ENCODE assay signal across 8 cellular contexts in the genomic region with DNA sequence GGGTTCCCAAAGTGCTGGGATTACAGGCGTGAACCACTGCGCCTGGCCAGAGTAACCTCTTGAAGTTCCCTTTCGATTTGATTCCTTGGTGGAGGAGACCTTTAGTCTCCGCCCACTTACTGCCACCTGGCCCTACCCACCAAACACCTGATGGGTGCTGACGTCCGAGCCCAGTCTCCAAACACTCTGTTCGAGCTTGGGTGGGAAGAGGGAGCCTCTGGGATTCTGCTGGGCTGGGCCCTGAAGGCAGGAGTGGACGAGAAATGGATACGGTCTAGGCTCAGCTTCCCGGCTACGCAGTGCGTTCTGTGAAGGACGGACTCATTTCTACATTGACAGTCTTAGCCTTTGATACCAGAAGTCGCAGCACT. TPM values are rescaled to one million over a fixed set of nuclear protein-coding genes. Genes with fewer than 3 reads are reported as not detected.
A peak's percentile ranks its signal among the peaks of the same experiment; 100 is the strongest.
DNase-seq lines count a peak whose midpoint lies in the region; TF ChIP-seq lines count a peak whose summit lies in the region.

No MANE protein-coding gene starts in this region.

- H2AFZ ChIP-seq in fibroblast of lung (ENCODE audit: low read length), result peak overlapping the region; percentile 54

- no peak for TF ChIP-seq CTCF in fibroblast of lung (conservative IDR thresholded peaks at IDR 0.05 in 1 of 2, IDR thresholded peaks at IDR 0.05 in 1 of 2; ENCODE audit: low read depth in 1 of 2, low read length in 2 of 2)
- no peak for TF ChIP-seq CTCF in nephron (IDR thresholded peaks at IDR 0.05; ENCODE audit: unreplicated experiment in 3 of 3)

- H4K20me1 ChIP-seq in fibroblast of lung (ENCODE audit: control insufficient read depth, extremely low read depth, insufficient read depth, low read length), result no peaks in the 10 kb centered on the region

- peaks cover 48% of the 10 kb centered on the region for H3K79me2 ChIP-seq in fibroblast of lung (ENCODE audit: control insufficient read depth, insufficient read depth, low read length)

- peak overlapping the region; percentile 11 for H3K27ac Mint-ChIP-seq in activated CD4-positive, alpha-beta T cell treated with anti-CD3 and anti-CD28 coated beads, Interleukin-2, amount 10 ng/mL, durations not matched to agents 7 days and 5 days
- H3K27ac Mint-ChIP-seq in nephron, result peak overlapping the region; percentile 95 to 100 (median 99)

- peak; percentile 61 for DNase-seq in COLO668 (lab: John Stamatoyannopoulos, UW; ENCODE audit: unreplicated experiment)
- peak; percentile 57 for DNase-seq in NCI-H1105 (lab: John Stamatoyannopoulos, UW)
- DNase-seq in activated CD4-positive, alpha-beta T cell treated with anti-CD3 and anti-CD28 coated beads, Interleukin-2, amount 10 ng/mL, durations not matched to agents 7 days and 5 days, result no peak
- peak in 1 of 2 donors; percentile 32 for DNase-seq in fibroblast of lung (ENCODE audit: low read depth in 2 of 2)
- DNase-seq in MV-4-11 (lab: John Stamatoyannopoulos, UW), result no peak
- no peak for DNase-seq in activated CD4-positive, CD25-positive, alpha-beta regulatory T cell treated with anti-CD3 and anti-CD28 coated beads, Interleukin-2, amount 50 U/mL, for 72 hours
- no peak for DNase-seq in GDM1 (lab: John Stamatoyannopoulos, UW)

- peak overlapping the region; percentile 98 for H3K4me2 ChIP-seq in fibroblast of lung (ENCODE audit: extremely low read depth, insufficient read depth, low read length)

- no peaks in the 10 kb centered on the region for H3K9me3 Mint-ChIP-seq in activated CD4-positive, alpha-beta T cell treated with anti-CD3 and anti-CD28 coated beads, Interleukin-2, amount 10 ng/mL, durations not matched to agents 7 days and 5 days
- H3K9me3 Mint-ChIP-seq in nephron, result no peaks in the 10 kb centered on the region

- peaks cover 2% of the 10 kb centered on the region for H3K36me3 ChIP-seq in fibroblast of lung (ENCODE audit: control insufficient read depth, insufficient read depth, low read length)

- H3K4me1 ChIP-seq in fibroblast of lung (ENCODE audit: control insufficient read depth, extremely low read depth, insufficient read depth, low read length), result peaks cover 48% of the 10 kb centered on the region

- POLR2A ChIA-PET in activated CD4-positive, alpha-beta T cell treated with anti-CD3 and anti-CD28 coated beads, Interleukin-2, amount 10 ng/mL, durations not matched to agents 7 days and 5 days (lab: Charles Lee), result no interaction called here

- H3K4me3 ChIP-seq in fibroblast of lung (replicated peaks in 1 of 4; ENCODE audit: control extremely low read depth in 1 of 4, insufficient read depth in 1 of 4, low read depth in 3 of 4, low read length in 4 of 4), result peak overlapping the region; percentile 78 to 87 (median 84)

- peaks cover 41% of the 10 kb centered on the region for H3K4me1 Mint-ChIP-seq in activated CD4-positive, alpha-beta T cell treated with anti-CD3 and anti-CD28 coated beads, Interleukin-2, amount 10 ng/mL, durations not matched to agents 7 days and 5 days
- H3K4me1 Mint-ChIP-seq in nephron, result peaks cover 75% of the 10 kb centered on the region

- peak overlapping the region; percentile 59 for H3K27ac ChIP-seq in fibroblast of lung (ENCODE audit: insufficient read depth, low read length)

- H3K9ac ChIP-seq in fibroblast of lung (ENCODE audit: insufficient read depth, low read length), result peak overlapping the region; percentile 20

- no peaks in the 10 kb centered on the region for H3K36me3 Mint-ChIP-seq in activated CD4-positive, alpha-beta T cell treated with anti-CD3 and anti-CD28 coated beads, Interleukin-2, amount 10 ng/mL, durations not matched to agents 7 days and 5 days (ENCODE audit: low read depth)
- H3K36me3 Mint-ChIP-seq in nephron (ENCODE audit: low read depth), result no peaks in the 10 kb centered on the region

- no peaks in the 10 kb centered on the region for H3K9me3 ChIP-seq in fibroblast of lung (ENCODE audit: control insufficient read depth, insufficient read depth, low read depth, low read length)

- CTCF ChIA-PET in activated CD4-positive, alpha-beta T cell treated with anti-CD3 and anti-CD28 coated beads, Interleukin-2, amount 10 ng/mL, durations not matched to agents 7 days and 5 days (lab: Charles Lee), result interaction anchor here (0.9 to 2.8 kb wide), 4 partner anchors 25 to 58 kb away, joined by 3 to 8 read pairs (median 4); no protein-coding TSS in a partner anchor

- peaks cover 11% of the 10 kb centered on the region for H3K27me3 Mint-ChIP-seq in activated CD4-positive, alpha-beta T cell treated with anti-CD3 and anti-CD28 coated beads, Interleukin-2, amount 10 ng/mL, durations not matched to agents 7 days and 5 days
- H3K27me3 Mint-ChIP-seq in nephron (ENCODE audit: low read depth), result peaks cover 13% of the 10 kb centered on the region

- H3K27me3 ChIP-seq in fibroblast of lung (ENCODE audit: control insufficient read depth, insufficient read depth, low read length), result no peaks in the 10 kb centered on the region

- H3K4me3 Mint-ChIP-seq in activated CD4-positive, alpha-beta T cell treated with anti-CD3 and anti-CD28 coated beads, Interleukin-2, amount 10 ng/mL, durations not matched to agents 7 days and 5 days, result peak overlapping the region; percentile 84
- peak overlapping the region; percentile 85 to 94 (median 93) for H3K4me3 Mint-ChIP-seq in nephron

RNA-seq across cellular contexts. Expression of gene ITGA3, which starts 0.9 kb away (rescaled TPM):
- total RNA-seq in activated CD4-positive, alpha-beta T cell treated with anti-CD3 and anti-CD28 coated beads, Interleukin-2, amount 10 ng/mL, durations not matched to agents 7 days and 5 days, result 1 to 10 TPM; 5.8 to 7.9 TPM
- total RNA-seq in fibroblast of lung, result 89.1 and 269 TPM in 2 replicates
- 67.3 and 76.6 TPM in 2 replicates for polyA plus RNA-seq in fibroblast of lung
- polyA plus RNA-seq in fibroblast of lung (2012), result 120 and 129 TPM in 2 replicates
- polyA minus RNA-seq in fibroblast of lung (ENCODE audit: low replicate concordance), result 307 and 449 TPM in 2 replicates

RNA-seq across cellular contexts. Expression of gene PDK2, which starts 40.1 kb away (rescaled TPM):
- 10 to 100 TPM; 29.4 to 31.3 TPM for total RNA-seq in activated CD4-positive, alpha-beta T cell treated with anti-CD3 and anti-CD28 coated beads, Interleukin-2, amount 10 ng/mL, durations not matched to agents 7 days and 5 days
- total RNA-seq in fibroblast of lung, result 19.2 and 19.3 TPM in 2 replicates
- 41.0 and 44.6 TPM in 2 replicates for polyA plus RNA-seq in fibroblast of lung
- 27.6 and 28.3 TPM in 2 replicates for polyA plus RNA-seq in fibroblast of lung (2012)
- 178 and 230 TPM in 2 replicates for polyA minus RNA-seq in fibroblast of lung (ENCODE audit: low replicate concordance)

Comparison
In these comparisons a context has a peak if more than half of its experiments do, and no peak if none do; other contexts are left out.
1. DNase-seq: peak in COLO668 (single experiment) and NCI-H1105 (single experiment); none in activated CD4-positive, alpha-beta T cell treated with anti-CD3 and anti-CD28 coated beads, Interleukin-2, amount 10 ng/mL, durations not matched to agents 7 days and 5 days (single experiment), MV-4-11 (single experiment), activated CD4-positive, CD25-positive, alpha-beta regulatory T cell treated with anti-CD3 and anti-CD28 coated beads, Interleukin-2, amount 50 U/mL, for 72 hours (single experiment) and GDM1 (single experiment).
2. RNA of gene ITGA3, which starts 0.9 kb away (total RNA-seq): 89.1 to 269 TPM in fibroblast of lung; 5.8 to 7.9 TPM in activated CD4-positive, alpha-beta T cell treated with anti-CD3 and anti-CD28 coated beads, Interleukin-2, amount 10 ng/mL, durations not matched to agents 7 days and 5 days; every median in the first group is over 10 times any median in the second.